23 cellular contexts compared by ENCODE assay signal in genomic region chr13:103531278-103531677, GRCh38.
"Had no signal": no experiment of that assay in that cellular context is flagged by ENCODE, and none has a peak within 500 bp of the region (broad histone marks: within the 10 kb centered on the region; RNA-seq: fewer than 3 reads in every experiment).

No MANE protein-coding gene starts in this region.

- H3K9me3 ChIP-seq: gastrocnemius medialis, sigmoid colon, spleen, suprapubic skin, tibial artery, upper lobe of right lung had no signal

- ATAC-seq: activated CD8-positive, alpha-beta T cell treated with anti-CD3 and anti-CD28 coated beads for 36 hours; activated naive CD8-positive, alpha-beta T cell treated with anti-CD3 and anti-CD28 coated beads, Interleukin-2, amount 50 U/mL, for 24 hours; effector memory CD8-positive, alpha-beta T cell; gastrocnemius medialis; natural killer cell treated with Interleukin-12 subunit alpha and Interleukin-12 subunit beta and Interleukin-15 and Interleukin-18, amount 100 ng/mL, for 72 hours; upper lobe of right lung had no signal

- H3K36me3 ChIP-seq: gastrocnemius medialis, sigmoid colon, spleen, suprapubic skin, tibial artery, upper lobe of right lung had no signal

- H3K4me1 ChIP-seq: gastrocnemius medialis, sigmoid colon, spleen, suprapubic skin, tibial artery, upper lobe of right lung had no signal

- H3K4me3 ChIP-seq: gastrocnemius medialis, lung, sigmoid colon, spleen, suprapubic skin, tibial artery, upper lobe of right lung had no signal

- DNase-seq: activated B cell treated with CpG ODN at 0.5 μM for 24 hours; activated CD4-positive, alpha-beta T cell treated with anti-CD3 and anti-CD28 coated beads, Interleukin-2, amount 50 U/mL, for 1 hour; activated CD8-positive, alpha-beta T cell treated with anti-CD3 and anti-CD28 coated beads for 36 hours; activated naive CD8-positive, alpha-beta T cell treated with anti-CD3 and anti-CD28 coated beads, Interleukin-2, amount 50 U/mL, for 24 hours; activated T-cell treated with anti-CD3 and anti-CD28 coated beads, Interleukin-2, amount 50 U/mL, for 48 hours; amygdala; central memory CD4-positive, alpha-beta T cell; cortex of kidney; effector memory CD8-positive, alpha-beta T cell; erythroblast; gastrocnemius medialis; glutamatergic neuron; kidney; mesendoderm; sigmoid colon; spleen; stimulated activated naive CD4-positive, alpha-beta T cell; T-helper 2 cell; tibial artery; upper lobe of right lung had no signal
